Comparison of ENCODE assay signal across 22 cellular contexts in genomic region chr6:157492249-157492648, GRCh38.
"Had no signal": no experiment of that assay in that cellular context is flagged by ENCODE, and none has a peak within 500 bp of the region (broad histone marks: within the 10 kb centered on the region; RNA-seq: fewer than 3 reads in every experiment).

No MANE protein-coding gene starts in this region.

- H3K4me3 Mint-ChIP-seq: central memory CD8-positive, alpha-beta T cell; dendritic cell treated with granulocyte-macrophage colony-stimulating factor and Interleukin-4, amounts not matched to agents 40 ng/mL and 50 ng/mL, for 4 days; natural killer cell; stimulated activated naive CD8-positive, alpha-beta T cell treated with anti-CD3 and anti-CD28 coated beads, Interleukin-15, amount 100 ng/mL, for 72 hours had no signal

- H3K9me3 ChIP-seq: colonic mucosa, lower lobe of right lung, ovary, psoas muscle, sigmoid colon, thyroid gland had no signal

- H3K36me3 Mint-ChIP-seq: natural killer cell had no signal

- H3K27me3 ChIP-seq: colonic mucosa, ovary, sigmoid colon, thyroid gland had no signal

- H3K9me3 Mint-ChIP-seq: central memory CD8-positive, alpha-beta T cell; dendritic cell treated with granulocyte-macrophage colony-stimulating factor and Interleukin-4, amounts not matched to agents 40 ng/mL and 50 ng/mL, for 4 days had no signal

- H3K4me1 ChIP-seq: colonic mucosa, lower lobe of right lung, sigmoid colon, thyroid gland had no signal

- FAIRE-seq: frontal cortex, keratinocyte had no signal

- DNase-seq: effector CD8-positive, alpha-beta T cell; erythroblast; left ventricle myocardium superior; lower lobe of right lung; natural killer cell; occipital lobe; ovary; posterior cingulate gyrus; psoas muscle; right cardiac atrium; sigmoid colon; stimulated activated CD4-positive, alpha-beta T cell treated with anti-CD3 and anti-CD28 coated beads, Interleukin-2, amount 100 ng/mL, for 24 hours; stimulated activated CD4-positive, alpha-beta T cell treated with anti-CD3 and anti-CD28 coated beads, Interleukin-4, amount 100 ng/mL, for 4 hours; stimulated activated naive CD4-positive, alpha-beta T cell; stimulated activated naive CD8-positive, alpha-beta T cell treated with anti-CD3 and anti-CD28 coated beads, Interleukin-15, amount 100 ng/mL, for 72 hours; thyroid gland; trophoblast cell had no signal

- ATAC-seq: left ventricle myocardium superior; lower lobe of right lung; natural killer cell; stimulated activated naive CD8-positive, alpha-beta T cell treated with anti-CD3 and anti-CD28 coated beads, Interleukin-15, amount 100 ng/mL, for 72 hours had no signal

- H3K36me3 ChIP-seq: colonic mucosa, lower lobe of right lung, ovary, sigmoid colon, thyroid gland had no signal

- H3K27ac ChIP-seq: colonic mucosa, lower lobe of right lung, ovary, psoas muscle, sigmoid colon, thyroid gland had no signal

- H3K4me3 ChIP-seq: colonic mucosa, lower lobe of right lung, ovary, psoas muscle, sigmoid colon, thyroid gland had no signal

- H3K27ac Mint-ChIP-seq: dendritic cell treated with granulocyte-macrophage colony-stimulating factor and Interleukin-4, amounts not matched to agents 40 ng/mL and 50 ng/mL, for 4 days; natural killer cell had no signal
